ENCODE assay signal across 17 cellular contexts in genomic region chr1:220313576-220313975, GRCh38.
"Had no signal": no experiment of that assay in that cellular context is flagged by ENCODE, and none has a peak within 500 bp of the region (broad histone marks: within the 10 kb centered on the region; RNA-seq: fewer than 3 reads in every experiment).

No MANE protein-coding gene starts in this region.

- DNase-seq: effector memory CD4-positive, alpha-beta T cell; heart left ventricle; hypothalamus; kidney; left colon; naive thymus-derived CD4-positive, alpha-beta T cell; nephron progenitor cell; posterior cingulate gyrus; stimulated activated naive CD4-positive, alpha-beta T cell treated with Interleukin-2 at 50 U/mL for 16 hours; thyroid gland had no signal

- FAIRE-seq: endometrium, frontal cortex, kidney, urothelium cell line had no signal

- H3K4me3 ChIP-seq: heart left ventricle, suprapubic skin, thyroid gland had no signal

- H3K27me3 ChIP-seq: heart left ventricle, suprapubic skin, thyroid gland had no signal

- H3K4me3 Mint-ChIP-seq: naive thymus-derived CD4-positive, alpha-beta T cell; nephron progenitor cell; type B pancreatic cell had no signal

- H3K36me3 Mint-ChIP-seq: naive thymus-derived CD4-positive, alpha-beta T cell; type B pancreatic cell had no signal

- H3K9me3 Mint-ChIP-seq: naive thymus-derived CD4-positive, alpha-beta T cell; type B pancreatic cell had no signal

- H3K9me3 ChIP-seq: heart left ventricle, suprapubic skin, thyroid gland had no signal

- H3K27ac Mint-ChIP-seq: naive thymus-derived CD4-positive, alpha-beta T cell; nephron progenitor cell; type B pancreatic cell had no signal

- ATAC-seq: esophagus mucosa; heart left ventricle; left colon; naive thymus-derived CD4-positive, alpha-beta T cell; sciatic nerve had no signal

- H3K27ac ChIP-seq: heart left ventricle, suprapubic skin, thyroid gland had no signal

- H3K27me3 Mint-ChIP-seq: type B pancreatic cell had no signal

- H3K4me1 Mint-ChIP-seq: naive thymus-derived CD4-positive, alpha-beta T cell; nephron progenitor cell had no signal

- H3K36me3 ChIP-seq: heart left ventricle, suprapubic skin, thyroid gland had no signal
